8 cellular contexts compared by ENCODE assay signal in the genomic region with DNA sequence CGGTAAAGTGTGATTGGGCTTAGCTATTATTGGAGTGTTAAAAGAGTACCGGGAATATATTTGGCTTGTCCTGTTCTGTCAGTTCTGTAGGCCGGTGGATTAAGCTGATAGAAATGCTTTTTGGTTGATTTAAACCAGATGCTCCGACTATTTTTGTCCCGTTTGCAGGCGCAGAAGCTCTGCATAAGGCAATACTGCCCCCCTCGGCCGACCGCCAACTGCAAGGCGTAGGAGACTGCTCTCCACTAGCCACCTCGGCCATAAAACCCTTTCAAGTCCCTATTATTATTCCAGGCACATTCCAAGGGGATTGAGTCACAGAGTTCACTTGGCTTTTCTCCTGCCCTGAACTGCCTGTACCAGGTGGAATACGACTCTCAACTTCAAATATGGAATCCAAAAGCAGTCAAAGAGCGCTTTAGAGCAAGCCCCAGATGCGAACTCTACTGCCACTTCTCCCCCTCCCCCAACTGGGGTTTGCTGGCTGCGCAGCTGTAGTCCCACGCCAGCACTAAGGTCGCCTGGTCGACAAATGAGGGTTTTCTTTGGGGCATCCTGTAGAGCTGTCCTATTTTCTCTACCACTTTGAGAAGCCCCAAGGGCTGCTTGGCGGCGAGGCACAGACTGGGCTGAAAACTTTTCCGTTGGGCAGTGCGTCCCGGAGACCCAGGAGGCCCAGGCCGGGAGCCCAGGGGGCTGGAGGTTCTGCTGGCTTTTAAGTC.
A peak's percentile ranks its signal among the peaks of the same experiment; 100 is the strongest.
DNase-seq lines count a peak whose midpoint lies in the region; ATAC-seq, FAIRE-seq and TF ChIP-seq lines count a peak whose summit lies in the region.

No MANE protein-coding gene starts in this region.

- H3K9me3 ChIP-seq in right atrium auricular region (no peaks in the 10 kb centered on the region), psoas muscle (no peaks in the 10 kb centered on the region)

- DNase-seq in NCI-H128 (lab: John Stamatoyannopoulos, UW; ENCODE audit: unreplicated experiment) (peak; percentile 49), T-helper 1 cell (peak; percentile 40 to 83 (median 61)), right atrium auricular region (ENCODE audit: low spot score) (peak; percentile 98), psoas muscle (peak; percentile 95 to 97), urothelium cell line (ENCODE audit: low spot score) (peak; percentile 95)

- TF ChIP-seq CTCF in GM12873 (IDR thresholded peaks at IDR 0.05; ENCODE audit: insufficient read depth, low read depth, low read length, missing control alignments) (peak; percentile 86), right atrium auricular region (IDR thresholded peaks at IDR 0.05) (peak; percentile 21 to 83), psoas muscle (IDR thresholded peaks at IDR 0.05) (peak; percentile 64)

- H3K4me3 ChIP-seq in right atrium auricular region (peak overlapping the region; percentile 59 to 62), psoas muscle (peak overlapping the region; percentile 79)

- intact Hi-C loops in psoas muscle (cut with DNase I): loop anchor here (5.0 to 10.0 kb wide), 7 partner anchors 83 to 462 kb away; partner anchors contain the start of genes JMJD1C (in 1 of the 2) and REEP3 (in 1 of the 2)

- H3K27me3 ChIP-seq in right atrium auricular region (no peaks in the 10 kb centered on the region), psoas muscle (ENCODE audit: insufficient read depth in 3 of 3, low read length in 2 of 3) (no peaks in the 10 kb centered on the region)

- ATAC-seq in HG02763 (IDR thresholded peaks at IDR 0.05; ENCODE audit: unreplicated experiment): peak; percentile 40
- ATAC-seq in psoas muscle: peak; percentile 83 to 88 (median 84)

- H3K27ac ChIP-seq in angular gyrus (ENCODE audit: low read depth, low read length): peak overlapping the region; percentile 91
- H3K27ac ChIP-seq in right atrium auricular region: peak overlapping the region; percentile 98 to 99
- H3K27ac ChIP-seq in psoas muscle: peak overlapping the region; percentile 95

- peaks cover 0 to 26% of the 10 kb centered on the region in 2 donors for H3K4me1 ChIP-seq in right atrium auricular region
- peaks cover 13% of the 10 kb centered on the region for H3K4me1 ChIP-seq in psoas muscle

- FAIRE-seq in urothelium cell line (lab: Jason Lieb, UNC): no peak

- H3K36me3 ChIP-seq in right atrium auricular region: no peaks in the 10 kb centered on the region
- no peaks in the 10 kb centered on the region for H3K36me3 ChIP-seq in psoas muscle (ENCODE audit: insufficient read depth in 1 of 2, low read depth in 1 of 2)

- WGBS in psoas muscle, 3 donors: 0% methylated on average over 24 of the region's 24 CpGs

Comparison
In these comparisons a context has a peak if more than half of its experiments do, and no peak if none do; other contexts are left out.
1. Peak in every context shown above with its lines: DNase-seq, ATAC-seq, H3K4me3 ChIP-seq and H3K27ac ChIP-seq.